8 cellular contexts compared by ENCODE assay signal in genomic region chr11:116879789-116880402, GRCh38. TPM values are rescaled to one million over a fixed set of nuclear protein-coding genes. Genes with fewer than 3 reads are reported as not detected.
DNase-seq lines count a peak whose midpoint lies in the region; ATAC-seq, FAIRE-seq and TF ChIP-seq lines count a peak whose summit lies in the region.

No MANE protein-coding gene starts in this region.

- H3F3A ChIP-seq in SK-N-SH (replicated peaks; ENCODE audit: insufficient read depth), result peaks cover 7% of the 10 kb centered on the region

- H3K4me1 ChIP-seq in A549 (no peaks in the 10 kb centered on the region), SK-N-SH (ENCODE audit: control insufficient read depth in 1 of 2, insufficient read depth in 2 of 2, low read depth in 1 of 2, low read length in 1 of 2) (no peaks in the 10 kb centered on the region; a peak in 2 of 4 replicates), mucosa of descending colon (ENCODE audit: low read depth) (no peaks in the 10 kb centered on the region)

- H3K9me2 ChIP-seq in SK-N-SH, result no peaks in the 10 kb centered on the region

- H3K27ac ChIP-seq in A549 (no peak overlapping the region), SK-N-SH (ENCODE audit: low read depth in 2 of 2, low read length in 1 of 2) (no peak overlapping the region; a peak in 1 of 4 replicates)

- TF ChIP-seq POLR2A in A549 (IDR thresholded peaks at IDR 0.05; ENCODE audit: low read length), result no peak

- peak; percentile 79 to 84 for TF ChIP-seq RAD21 in A549 (conservative IDR thresholded peaks at IDR 0.05 in 1 of 2, IDR thresholded peaks at IDR 0.05 in 1 of 2)
- TF ChIP-seq RAD21 in SK-N-SH (IDR thresholded peaks at IDR 0.05; ENCODE audit: low read length), result peak; percentile 86

- H3K9me3 ChIP-seq in A549, result no peaks in the 10 kb centered on the region
- no peaks in the 10 kb centered on the region for H3K9me3 ChIP-seq in SK-N-SH
- H3K9me3 ChIP-seq in mucosa of descending colon, result no peaks in the 10 kb centered on the region

- TF ChIP-seq EP300 in A549 (IDR thresholded peaks at IDR 0.05) (no peak), SK-N-SH (IDR thresholded peaks at IDR 0.05; ENCODE audit: borderline replicate concordance in 1 of 2, low read depth in 1 of 2, low read length in 1 of 2) (no peak)

- H3K4me2 ChIP-seq in A549, result no peak overlapping the region
- H3K4me2 ChIP-seq in SK-N-SH, result no peak overlapping the region

- no peaks in the 10 kb centered on the region for H3K79me2 ChIP-seq in SK-N-SH (ENCODE audit: insufficient read depth)

- H3K36me3 ChIP-seq in SK-N-SH (replicated peaks in 1 of 2; ENCODE audit: control insufficient read depth in 1 of 2, insufficient read depth in 2 of 2, low read length in 1 of 2), result peaks cover 0 to 4% of the 10 kb centered on the region in 2 experiments
- no peaks in the 10 kb centered on the region for H3K36me3 ChIP-seq in mucosa of descending colon (ENCODE audit: low read depth)

- H3K4me3 ChIP-seq in A549, result no peak overlapping the region
- no peak overlapping the region; a peak in 1 of 4 replicates for H3K4me3 ChIP-seq in SK-N-SH (ENCODE audit: low read depth in 2 of 2, low read length in 1 of 2)
- no peak overlapping the region for H3K4me3 ChIP-seq in mucosa of descending colon

- intact Hi-C loops in mucosa of descending colon (cut with DNase I, micrococcal nuclease), result loop anchor here (5.0 kb wide), 2 partner anchors 217 to 227 kb away; partner anchors contain the start of gene SIK3 (in 1 of the 2)

- ATAC-seq in A549, result peak; percentile 94 to 95; a peak in 5 of 6 replicates
- ATAC-seq in mucosa of descending colon, result peak; percentile 86
- no peak for ATAC-seq in HG03280 (IDR thresholded peaks at IDR 0.05; ENCODE audit: unreplicated experiment)
- no peak for ATAC-seq in GM18520 (IDR thresholded peaks at IDR 0.05; ENCODE audit: unreplicated experiment)

- H2AFZ ChIP-seq in SK-N-SH (ENCODE audit: low read depth), result no peak overlapping the region

- H3K9ac ChIP-seq in SK-N-SH, result no peak overlapping the region

- WGBS in A549 (ENCODE audit: missing lambda C conversion rate), result 29% methylated on average over 3 of the region's 3 CpGs
- 42% methylated on average over 3 of the region's 3 CpGs for WGBS in SK-N-SH (ENCODE audit: low lambda C conversion rate)

- POLR2A ChIA-PET in A549 (lab: Yijun Ruan, JAX), result no interaction called here
- POLR2A ChIA-PET in SK-N-SH (lab: Yijun Ruan, JAX), result no interaction called here

- CTCF ChIA-PET in A549 (lab: Yijun Ruan, JAX), result interaction anchor here (0.6 to 5.5 kb wide), 32 partner anchors 8 to 352 kb away, joined by 3 to 77 read pairs (median 4); partner anchors contain the start of genes PCSK7 and SIK3
- CTCF ChIA-PET in SK-N-SH (lab: Yijun Ruan, JAX), result interaction anchor here (0.6 to 5.3 kb wide), 34 partner anchors 8 to 350 kb away, joined by 3 to 79 read pairs (median 4); partner anchors contain the start of gene APOA5

- no peaks in the 10 kb centered on the region for H3K27me3 ChIP-seq in SK-N-SH (ENCODE audit: insufficient read depth)

- FAIRE-seq in A549 (lab: Jason Lieb, UNC), result peak; percentile 13

- TF ChIP-seq CTCF in A549 (IDR thresholded peaks at IDR 0.05), result peak; percentile 75
- TF ChIP-seq CTCF in SK-N-SH (IDR thresholded peaks at IDR 0.05), result peak; percentile 86
- peak; percentile 25 for TF ChIP-seq CTCF in mucosa of descending colon (IDR thresholded peaks at IDR 0.05)

- H4K20me1 ChIP-seq in SK-N-SH (ENCODE audit: insufficient read depth), result no peaks in the 10 kb centered on the region

- DNase-seq in A549 (ENCODE audit: low read depth in 1 of 2, low spot score in 1 of 2), result peak; percentile 31 to 61
- DNase-seq in GDM1 (lab: John Stamatoyannopoulos, UW), result peak; percentile 61
- DNase-seq in NAMALWA (ENCODE audit: low spot score), result peak; percentile 75
- peak; percentile 58 for DNase-seq in SK-N-SH
- DNase-seq in epidermal melanocyte (ENCODE audit: insufficient read length, low spot score), result peak; percentile 78
- peak in 1 of 3 donors; percentile 53 for DNase-seq in mucosa of descending colon

TF ChIP-seq in A549, 52 proteins besides CTCF, POLR2A, EP300 and RAD21:
- TF ChIP-seq EHF (CRISPR knock-in tag; IDR thresholded peaks at IDR 0.05), result no peak
- TF ChIP-seq HOXB13 (CRISPR knock-in tag; IDR thresholded peaks at IDR 0.05; ENCODE audit: low read depth), result no peak
- no peak for TF ChIP-seq CHD4 (IDR thresholded peaks at IDR 0.05; ENCODE audit: borderline replicate concordance)
- TF ChIP-seq HDAC2 (IDR thresholded peaks at IDR 0.05), result no peak
- TF ChIP-seq SMC3 (IDR thresholded peaks at IDR 0.05), result peak; percentile 80
- TF ChIP-seq, protein P1, sequence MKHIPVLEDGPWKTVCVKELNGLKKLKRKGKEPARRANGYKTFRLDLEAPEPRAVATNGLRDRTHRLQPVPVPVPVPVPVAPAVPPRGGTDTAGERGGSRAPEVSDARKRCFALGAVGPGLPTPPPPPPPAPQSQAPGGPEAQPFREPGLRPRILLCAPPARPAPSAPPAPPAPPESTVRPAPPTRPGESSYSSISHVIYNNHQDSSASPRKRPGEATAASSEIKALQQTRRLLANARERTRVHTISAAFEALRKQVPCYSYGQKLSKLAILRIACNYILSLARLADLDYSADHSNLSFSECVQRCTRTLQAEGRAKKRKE (CRISPR knock-in tag; IDR thresholded peaks at IDR 0.05; ENCODE audit: low read depth), result no peak
- TF ChIP-seq TFCP2L1 (CRISPR knock-in tag; IDR thresholded peaks at IDR 0.05), result no peak
- no peak for TF ChIP-seq HOXB5 (CRISPR knock-in tag; IDR thresholded peaks at IDR 0.05)
- TF ChIP-seq, protein P2, sequence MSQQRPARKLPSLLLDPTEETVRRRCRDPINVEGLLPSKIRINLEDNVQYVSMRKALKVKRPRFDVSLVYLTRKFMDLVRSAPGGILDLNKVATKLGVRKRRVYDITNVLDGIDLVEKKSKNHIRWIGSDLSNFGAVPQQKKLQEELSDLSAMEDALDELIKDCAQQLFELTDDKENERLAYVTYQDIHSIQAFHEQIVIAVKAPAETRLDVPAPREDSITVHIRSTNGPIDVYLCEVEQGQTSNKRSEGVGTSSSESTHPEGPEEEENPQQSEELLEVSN (IDR thresholded peaks at IDR 0.05; ENCODE audit: borderline replicate concordance, low read depth), result no peak

TF ChIP-seq in SK-N-SH, 30 proteins besides CTCF, POLR2A, EP300 and RAD21:
- TF ChIP-seq SMC3 (IDR thresholded peaks at IDR 0.05; ENCODE audit: low read depth, low read length) (peak; percentile 80), SIN3A (IDR thresholded peaks at IDR 0.05; ENCODE audit: borderline replicate concordance, low read depth, low read length) (no peak)

RNA-seq across cellular contexts. Expression of gene APOA1, which starts 42.5 kb away (rescaled TPM):
- polyA plus RNA-seq in A549 (2011; rRNA removed) (not detected in 2 replicates), A549 (2017; fragmentation: RNase III; extraction: RNeasy Plus Mini Kit Qiagen cat#74134 plus additional on column Dnase treatment) (0.10 to 0.23 TPM (median 0.21 TPM) in 3 replicates), SK-N-SH (2012; rRNA removed) (0.20 TPM in 1 of 2 replicates, not detected in the other)
- polyA plus RNA-seq in A549 (2012; cell fraction: cytosol; rRNA removed), result 0.13 and 0.15 TPM in 2 replicates
- polyA plus RNA-seq in A549 (2012; cell fraction: nucleus; rRNA removed), result 0.15 and 0.23 TPM in 2 replicates
- not detected in 2 replicates for polyA minus RNA-seq in A549 (2011; rRNA and poly(A)+ RNA removed)
- 0.05 TPM in 1 of 2 replicates, not detected in the other for polyA plus RNA-seq in SK-N-SH (2012; cell fraction: cytosol; rRNA removed)
- polyA plus RNA-seq in SK-N-SH (2012; cell fraction: nucleus; rRNA removed), result 0.06 and 0.36 TPM in 2 replicates
- total RNA-seq in mucosa of descending colon, result under 1 TPM in 2 of 3 donors, not detected in 1; 0.31 to 0.46 TPM

RNA-seq across cellular contexts. Expression of gene APOC3, which starts 50.2 kb away (rescaled TPM):
- polyA plus RNA-seq in A549 (2011; rRNA removed), result not detected in 2 replicates
- polyA plus RNA-seq in A549 (2012; cell fraction: cytosol; rRNA removed), result not detected in 2 replicates
- not detected in 2 replicates for polyA plus RNA-seq in A549 (2012; cell fraction: nucleus; rRNA removed)
- not detected in 3 replicates for polyA plus RNA-seq in A549 (2017; fragmentation: RNase III; extraction: RNeasy Plus Mini Kit Qiagen cat#74134 plus additional on column Dnase treatment)
- polyA minus RNA-seq in A549 (2011; rRNA and poly(A)+ RNA removed), result not detected in 2 replicates
- polyA plus RNA-seq in SK-N-SH (2012; rRNA removed), result not detected in 2 replicates
- 8.5 TPM in 1 of 2 replicates, not detected in the other for polyA plus RNA-seq in SK-N-SH (2012; cell fraction: cytosol; rRNA removed)
- polyA plus RNA-seq in SK-N-SH (2012; cell fraction: nucleus; rRNA removed), result 0.51 TPM in 1 of 2 replicates, not detected in the other
- under 1 TPM in 1 of 3 donors, not detected in 2; 0.60 TPM for total RNA-seq in mucosa of descending colon

RNA-seq across cellular contexts. Expression of gene APOA4, which starts 56.8 kb away (rescaled TPM):
- polyA plus RNA-seq in A549 (2011; rRNA removed) (not detected in 2 replicates), A549 (2017; fragmentation: RNase III; extraction: RNeasy Plus Mini Kit Qiagen cat#74134 plus additional on column Dnase treatment) (not detected in 3 replicates), SK-N-SH (2012; rRNA removed) (not detected in 2 replicates)
- polyA plus RNA-seq in A549 (2012; cell fraction: cytosol; rRNA removed), result not detected in 2 replicates
- polyA plus RNA-seq in A549 (2012; cell fraction: nucleus; rRNA removed), result not detected in 2 replicates
- polyA minus RNA-seq in A549 (2011; rRNA and poly(A)+ RNA removed), result not detected in 2 replicates
- not detected in 2 replicates for polyA plus RNA-seq in SK-N-SH (2012; cell fraction: cytosol; rRNA removed)
- not detected in 2 replicates for polyA plus RNA-seq in SK-N-SH (2012; cell fraction: nucleus; rRNA removed)
- total RNA-seq in mucosa of descending colon, result not detected

Comparison
In these comparisons a context has a peak if more than half of its experiments do, and no peak if none do; other contexts are left out.
1. ATAC-seq: peak in A549 (2 of 2) and mucosa of descending colon (single experiment); none in HG03280 (single experiment) and GM18520 (single experiment).
2. CTCF ChIP-seq: peak in every context shown above with its lines; median percentile 86 in SK-N-SH; 75 in A549; 25 in mucosa of descending colon.
3. Of the 12 proteins assayed by ChIP-seq in both A549 and SK-N-SH: peak only in A549: none; only in SK-N-SH: none; in both: CTCF, RAD21 and SMC3; in neither: 9.